ENCODE assay signal across 20 cellular contexts in the genomic region with DNA sequence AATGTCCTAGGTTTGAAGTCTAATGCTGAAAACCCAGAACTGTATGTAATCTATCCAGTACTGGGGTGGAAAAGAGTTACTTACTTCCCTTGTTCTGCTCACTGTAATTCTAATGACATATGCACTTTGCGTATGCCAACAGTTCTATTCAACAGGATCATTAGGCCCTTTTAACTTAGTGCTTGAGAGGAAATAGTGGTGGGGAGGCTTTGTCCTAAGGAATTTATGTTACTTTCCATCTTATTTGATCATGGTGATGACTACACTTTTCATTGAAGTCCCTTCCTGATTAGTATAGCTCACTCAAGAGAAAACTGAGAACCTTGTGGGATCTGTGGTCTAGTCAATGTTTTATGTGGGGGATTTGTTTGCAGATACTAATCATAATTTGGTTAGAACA.
A peak's percentile ranks its signal among the peaks of the same experiment; 100 is the strongest.
DNase-seq lines count a peak whose midpoint lies in the region; ATAC-seq and TF ChIP-seq lines count a peak whose summit lies in the region.
"Had no signal": no experiment of that assay in that cellular context is flagged by ENCODE, and none has a peak within 500 bp of the region (broad histone marks: within the 10 kb centered on the region; RNA-seq: fewer than 3 reads in every experiment).

No MANE protein-coding gene starts in this region.

- no peak overlapping the region for H3K9ac ChIP-seq in DND-41 (ENCODE audit: low read depth, low read length)
- H3K9ac ChIP-seq: GM23248 had no signal

- no peaks in the 10 kb centered on the region for H3K36me3 Mint-ChIP-seq in Caco-2 (ENCODE audit: insufficient read depth, unreplicated experiment)
- H3K36me3 Mint-ChIP-seq in activated CD4-positive, alpha-beta T cell treated with anti-CD3 and anti-CD28 coated beads, Interleukin-2, amount 10 ng/mL, durations not matched to agents 7 days and 5 days (ENCODE audit: low read depth), result no peaks in the 10 kb centered on the region

- intact Hi-C loops in Caco-2 (cut with micrococcal nuclease; ENCODE audit: unreplicated experiment), result no loop called here

- H3K27me3 ChIP-seq in DND-41 (ENCODE audit: insufficient read depth, low read length, poor library complexity), result no peaks in the 10 kb centered on the region
- H3K27me3 ChIP-seq in Caco-2 (replicated peaks; ENCODE audit: control insufficient read depth, insufficient read depth, low read length), result no peaks in the 10 kb centered on the region
- H3K27me3 ChIP-seq: SJCRH30 had no signal

- POLR2A ChIA-PET in Caco-2 (lab: Charles Lee), result no interaction called here
- POLR2A ChIA-PET in activated CD4-positive, alpha-beta T cell treated with anti-CD3 and anti-CD28 coated beads, Interleukin-2, amount 10 ng/mL, durations not matched to agents 7 days and 5 days (lab: Charles Lee), result no interaction called here

- no peak overlapping the region for H3K4me3 Mint-ChIP-seq in Caco-2 (ENCODE audit: unreplicated experiment)
- no peak overlapping the region for H3K4me3 Mint-ChIP-seq in activated CD4-positive, alpha-beta T cell treated with anti-CD3 and anti-CD28 coated beads, Interleukin-2, amount 10 ng/mL, durations not matched to agents 7 days and 5 days
- H3K4me3 Mint-ChIP-seq: HFFc6 had no signal

- peak overlapping the region; percentile 3; the same call in 1 of the 2 replicates for H2AFZ ChIP-seq in DND-41 (ENCODE audit: low read depth, low read length)
- H2AFZ ChIP-seq: GM23248 had no signal

- in situ Hi-C loops in astrocyte of the spinal cord (cut with HindIII; ENCODE audit: low sequenced_read_pairs), result no loop called here

- no peak overlapping the region for H3K27ac Mint-ChIP-seq in Caco-2 (ENCODE audit: unreplicated experiment)
- no peak overlapping the region for H3K27ac Mint-ChIP-seq in activated CD4-positive, alpha-beta T cell treated with anti-CD3 and anti-CD28 coated beads, Interleukin-2, amount 10 ng/mL, durations not matched to agents 7 days and 5 days
- H3K27ac Mint-ChIP-seq: HFFc6 had no signal

- peaks cover 6% of the 10 kb centered on the region for H3K4me1 Mint-ChIP-seq in Caco-2 (ENCODE audit: low read depth, unreplicated experiment)
- no peaks in the 10 kb centered on the region for H3K4me1 Mint-ChIP-seq in activated CD4-positive, alpha-beta T cell treated with anti-CD3 and anti-CD28 coated beads, Interleukin-2, amount 10 ng/mL, durations not matched to agents 7 days and 5 days

- ATAC-seq in DND-41 (ENCODE audit: insufficient read depth, low read depth) (peak; percentile 77), GM19328 (IDR thresholded peaks at IDR 0.05; ENCODE audit: unreplicated experiment) (no peak)
- ATAC-seq: A549, HepG2 had no signal

- CTCF ChIA-PET in Caco-2 (lab: Charles Lee), result no interaction called here
- CTCF ChIA-PET in activated CD4-positive, alpha-beta T cell treated with anti-CD3 and anti-CD28 coated beads, Interleukin-2, amount 10 ng/mL, durations not matched to agents 7 days and 5 days (lab: Charles Lee), result interaction anchor here (1.2 kb wide), 1 partner anchor 11 kb away, joined by 4 read pairs; no protein-coding TSS in a partner anchor

- TF ChIP-seq CTCF in DND-41 (IDR thresholded peaks at IDR 0.05; ENCODE audit: borderline replicate concordance, extremely low read depth, low read length, poor library complexity, severe bottlenecking), result no peak
- TF ChIP-seq CTCF in astrocyte of the spinal cord (IDR thresholded peaks at IDR 0.05; ENCODE audit: low read depth, low read length), result no peak
- no peak for TF ChIP-seq CTCF in Caco-2 (IDR thresholded peaks at IDR 0.05; ENCODE audit: insufficient read depth in 1 of 2, low read depth in 1 of 2, low read length in 1 of 2, severe bottlenecking in 1 of 2, unreplicated experiment in 1 of 2)

- no peak overlapping the region for H3K4me2 ChIP-seq in DND-41 (ENCODE audit: insufficient read depth, low read length)
- H3K4me2 ChIP-seq: A549 had no signal

- H3K27me3 Mint-ChIP-seq in Caco-2 (ENCODE audit: insufficient read depth, unreplicated experiment), result no peaks in the 10 kb centered on the region
- no peaks in the 10 kb centered on the region for H3K27me3 Mint-ChIP-seq in activated CD4-positive, alpha-beta T cell treated with anti-CD3 and anti-CD28 coated beads, Interleukin-2, amount 10 ng/mL, durations not matched to agents 7 days and 5 days

- DNase-seq in DND-41 (no peak), LHCN-M2 (ENCODE audit: low read depth) (peak; percentile 4), astrocyte of the spinal cord (ENCODE audit: low read depth, low spot score) (peak; percentile 76), non-pigmented ciliary epithelial cell (ENCODE audit: low read depth) (peak; percentile 27), GOT3 (lab: John Stamatoyannopoulos, UW) (no peak), Caco-2 (no peak)
- DNase-seq in activated CD4-positive, alpha-beta T cell treated with anti-CD3 and anti-CD28 coated beads, Interleukin-2, amount 10 ng/mL, durations not matched to agents 7 days and 5 days, result no peak
- DNase-seq: DMS79, GF-D8, GM23248, HFFc6, NCI-H1417 treated with DMSO at 0.1 percent for 48 hours, NCI-H2029, NCI-H524, RPMI8226 had no signal

- H3K27ac ChIP-seq in DND-41 (ENCODE audit: low read length), result no peak overlapping the region
- H3K27ac ChIP-seq: A549, GM23248, HL-60, SJCRH30 had no signal

- H3K36me3 ChIP-seq in DND-41 (ENCODE audit: insufficient read depth, low read length), result no peaks in the 10 kb centered on the region
- H3K36me3 ChIP-seq in Caco-2 (ENCODE audit: control insufficient read depth, insufficient read depth, low read length), result no peaks in the 10 kb centered on the region
- H3K36me3 ChIP-seq: SJCRH30 had no signal

- H3K4me1 ChIP-seq in DND-41 (ENCODE audit: insufficient read depth, low read length) (peaks cover 14% of the 10 kb centered on the region), Caco-2 (peaks cover 8% of the 10 kb centered on the region; the same call in 1 of the 2 replicates)
- H3K4me1 ChIP-seq: A549 had no signal

- H3K9me3 Mint-ChIP-seq in Caco-2 (ENCODE audit: unreplicated experiment), result no peaks in the 10 kb centered on the region
- H3K9me3 Mint-ChIP-seq in activated CD4-positive, alpha-beta T cell treated with anti-CD3 and anti-CD28 coated beads, Interleukin-2, amount 10 ng/mL, durations not matched to agents 7 days and 5 days, result peaks cover 5% of the 10 kb centered on the region

- H3K9me3 ChIP-seq in DND-41 (ENCODE audit: insufficient read depth, low read length, severe bottlenecking), result peaks cover 2% of the 10 kb centered on the region
- H3K9me3 ChIP-seq in Caco-2, result no peaks in the 10 kb centered on the region
- H3K9me3 ChIP-seq: A549, SJCRH30 had no signal

- BruUV-seq in Caco-2 (replicated peaks; lab: Mats Ljungman, UMichigan), result no TSS peak

- H3K4me3 ChIP-seq in DND-41 (ENCODE audit: low read depth in 1 of 2, low read length in 2 of 2) (no peak overlapping the region), astrocyte of the spinal cord (ENCODE audit: low read depth, low read length) (no peak overlapping the region), Caco-2 (ENCODE audit: low read depth, low read length) (no peak overlapping the region)
- H3K4me3 ChIP-seq: A549, GM23248, SJCRH30 had no signal

- H3K79me2 ChIP-seq in DND-41 (ENCODE audit: insufficient read depth, low read length), result no peaks in the 10 kb centered on the region

- H4K20me1 ChIP-seq in DND-41 (ENCODE audit: insufficient read depth, low read length), result no peaks in the 10 kb centered on the region

Comparison
In these comparisons a context has a peak if more than half of its experiments do, and no peak if none do; other contexts are left out.
1. DNase-seq: peak in LHCN-M2 (single experiment), astrocyte of the spinal cord (single experiment) and non-pigmented ciliary epithelial cell (single experiment); none in DND-41 (single experiment), GOT3 (single experiment), Caco-2 (0 of 2) and activated CD4-positive, alpha-beta T cell treated with anti-CD3 and anti-CD28 coated beads, Interleukin-2, amount 10 ng/mL, durations not matched to agents 7 days and 5 days (single experiment).